8 cellular contexts compared by ENCODE assay signal in genomic region chr10:132395704-132396494, GRCh38. TPM values are rescaled to one million over a fixed set of nuclear protein-coding genes. Genes with fewer than 3 reads are reported as not detected.
DNase-seq lines count a peak whose midpoint lies in the region; ATAC-seq and TF ChIP-seq lines count a peak whose summit lies in the region.

No MANE protein-coding gene starts in this region.

- H3K4me1 ChIP-seq in lung (ENCODE audit: control insufficient read depth in 2 of 2, insufficient read depth in 2 of 2, low read length in 2 of 2) (peaks cover 5 to 29% of the 10 kb centered on the region in 2 donors), thymus (ENCODE audit: control insufficient read depth, insufficient read depth, low read length) (peaks cover 7% of the 10 kb centered on the region)

- no peaks in the 10 kb centered on the region for H3K27me3 ChIP-seq in lung (ENCODE audit: control insufficient read depth, insufficient read depth)
- peaks cover 22% of the 10 kb centered on the region for H3K27me3 ChIP-seq in thymus (ENCODE audit: control insufficient read depth, insufficient read depth)

- H3K4me3 ChIP-seq in coronary artery (peak overlapping the region; percentile 99), lung (peak overlapping the region; percentile 8), thymus (ENCODE audit: low read length) (peak overlapping the region; percentile 71)

- peak overlapping the region; percentile 84 to 98 for H3K27ac ChIP-seq in coronary artery
- H3K27ac ChIP-seq in lung (ENCODE audit: low read depth in 1 of 2, low read length in 1 of 2): peak overlapping the region; percentile 84 to 92
- H3K27ac ChIP-seq in thymus (ENCODE audit: low read depth): peak overlapping the region; percentile 56

- H3K36me3 ChIP-seq in lung (ENCODE audit: control insufficient read depth in 2 of 2, insufficient read depth in 2 of 2, low read length in 2 of 2) (no peaks in the 10 kb centered on the region), thymus (ENCODE audit: control insufficient read depth, insufficient read depth) (no peaks in the 10 kb centered on the region)

- ATAC-seq in GM19328 (IDR thresholded peaks at IDR 0.05; ENCODE audit: unreplicated experiment): peak; percentile 6
- ATAC-seq in lung (ENCODE audit: insufficient read depth, low FRiP score): no peak
- ATAC-seq in HG03457 (IDR thresholded peaks at IDR 0.05; ENCODE audit: unreplicated experiment): no peak
- no peak for ATAC-seq in GM18517 (IDR thresholded peaks at IDR 0.05; ENCODE audit: unreplicated experiment)

- DNase-seq in HuH-7 (ENCODE audit: low spot score) (peak; percentile 82), coronary artery (ENCODE audit: low spot score) (peak; percentile 86), lung (ENCODE audit: low spot score) (peak; percentile 71), A172 (ENCODE audit: low spot score) (no peak)

- H3K9me3 ChIP-seq in lung (ENCODE audit: control insufficient read depth in 2 of 2, insufficient read depth in 1 of 2, low read length in 1 of 2): no peaks in the 10 kb centered on the region
- no peaks in the 10 kb centered on the region for H3K9me3 ChIP-seq in thymus (ENCODE audit: control insufficient read depth)

- WGBS in lung, 2 donors: 7 to 8% methylated on average over 52 to 71 of the region's 71 CpGs
- 15% methylated on average over 71 of the region's 71 CpGs for WGBS in thymus

- no peak for TF ChIP-seq CTCF in coronary artery (IDR thresholded peaks at IDR 0.05)
- TF ChIP-seq CTCF in lung (IDR thresholded peaks at IDR 0.05; ENCODE audit: control extremely low read depth, extremely low read depth): no peak

RNA-seq across cellular contexts. Expression of gene PWWP2B, which starts 1.1 kb away (rescaled TPM):
- total RNA-seq in lung: 10 to 100 TPM; 20.1 to 33.4 TPM
- 10 to 100 TPM; 20.1 to 22.1 TPM for polyA plus RNA-seq in lung
- 9.8 TPM for polyA plus RNA-seq in thymus
- 12.1 and 20.9 TPM in 2 replicates for total RNA-seq in A172 (2014; rRNA removed; shearing (Covaris generic))

Comparison
In these comparisons a context has a peak if more than half of its experiments do, and no peak if none do; other contexts are left out.
1. H3K4me3 ChIP-seq: peak in every context shown above with its lines; median percentile 99 in coronary artery; 71 in thymus; 8 in lung.